Comparison of ENCODE assay signal across 8 cellular contexts in the genomic region with DNA sequence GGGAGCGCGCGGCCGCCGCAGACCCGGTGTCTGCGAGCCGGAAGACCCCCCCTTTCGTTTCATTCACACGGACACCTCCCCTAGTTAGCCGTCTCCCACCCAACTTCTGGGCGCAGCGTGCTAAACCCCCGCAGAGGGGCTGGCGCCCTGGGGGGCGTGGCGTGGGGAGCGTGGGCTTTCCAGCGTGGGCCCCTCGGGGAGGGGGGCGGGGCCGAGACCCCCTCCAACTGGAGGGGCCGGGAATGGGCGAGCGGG. TPM values are rescaled to one million over a fixed set of nuclear protein-coding genes. Genes with fewer than 3 reads are reported as not detected.
DNase-seq lines count a peak whose midpoint lies in the region; ATAC-seq and TF ChIP-seq lines count a peak whose summit lies in the region.

No MANE protein-coding gene starts in this region.

- H3K4me3 Mint-ChIP-seq in IgD-negative memory B cell: peak overlapping the region; percentile 69 to 88 (median 83)
- peak overlapping the region; percentile 39 to 86 (median 61) for H3K4me3 Mint-ChIP-seq in naive thymus-derived CD4-positive, alpha-beta T cell

- peak overlapping the region in 1 of 59 donors; percentile 9 for H3K27ac ChIP-seq in dorsolateral prefrontal cortex
- H3K27ac ChIP-seq in naive thymus-derived CD4-positive, alpha-beta T cell (ENCODE audit: low read depth, low read length): no peak overlapping the region

- POLR2A ChIA-PET in naive thymus-derived CD4-positive, alpha-beta T cell (lab: Charles Lee): no interaction called here

- H3K9me3 ChIP-seq in naive thymus-derived CD4-positive, alpha-beta T cell (ENCODE audit: control insufficient read depth in 2 of 3, low read length in 3 of 3): no peaks in the 10 kb centered on the region

- intact Hi-C loops in dorsolateral prefrontal cortex (cut with DNase I): loop anchor here in 1 of 2 donors (5.0 kb wide), 1 partner anchor 35 kb away; no protein-coding TSS in a partner anchor
- intact Hi-C loops in naive thymus-derived CD4-positive, alpha-beta T cell (cut with micrococcal nuclease): loop anchor here (2.0 to 10.0 kb wide), 3 partner anchors 158 to 190 kb away; a partner anchor contains a TSS

- CTCF ChIA-PET in naive thymus-derived CD4-positive, alpha-beta T cell (lab: Charles Lee): no interaction called here

- peaks cover 0 to 14% (median 0%) of the 10 kb centered on the region in 45 donors for H3K27me3 ChIP-seq in dorsolateral prefrontal cortex
- H3K27me3 ChIP-seq in naive thymus-derived CD4-positive, alpha-beta T cell (ENCODE audit: control insufficient read depth in 2 of 2, insufficient read depth in 2 of 2, low read length in 2 of 2): peaks cover 3 to 9% of the 10 kb centered on the region in 2 donors

- no peaks in the 10 kb centered on the region for H3K36me3 Mint-ChIP-seq in IgD-negative memory B cell
- H3K36me3 Mint-ChIP-seq in naive thymus-derived CD4-positive, alpha-beta T cell: peaks cover 0 to 5% (median 0%) of the 10 kb centered on the region in 5 donors

- no peak for ATAC-seq in naive thymus-derived CD4-positive, alpha-beta T cell

- H3K36me3 ChIP-seq in naive thymus-derived CD4-positive, alpha-beta T cell (ENCODE audit: control insufficient read depth in 2 of 3, insufficient read depth in 3 of 3, low read length in 3 of 3): no peaks in the 10 kb centered on the region

- peaks cover 34% of the 10 kb centered on the region for H3K27me3 Mint-ChIP-seq in IgD-negative memory B cell
- H3K27me3 Mint-ChIP-seq in naive thymus-derived CD4-positive, alpha-beta T cell: peaks cover 44 to 78% (median 61%) of the 10 kb centered on the region in 5 donors

- H3K4me3 ChIP-seq in AG10803 (ENCODE audit: low read length): peak overlapping the region; percentile 57
- peak overlapping the region; percentile 44 to 85 (median 71) for H3K4me3 ChIP-seq in dorsolateral prefrontal cortex
- peak overlapping the region; percentile 35 for H3K4me3 ChIP-seq in naive thymus-derived CD4-positive, alpha-beta T cell (ENCODE audit: low read length)

- no peak overlapping the region for H3K27ac Mint-ChIP-seq in IgD-negative memory B cell
- H3K27ac Mint-ChIP-seq in naive thymus-derived CD4-positive, alpha-beta T cell: no peak overlapping the region

- H3K4me1 ChIP-seq in naive thymus-derived CD4-positive, alpha-beta T cell (ENCODE audit: control insufficient read depth in 2 of 2, insufficient read depth in 2 of 2, low read length in 2 of 2): peaks cover 0 to 8% of the 10 kb centered on the region in 2 donors

- peaks cover 0 to 2% (median 0%) of the 10 kb centered on the region in 3 donors for H3K9me3 Mint-ChIP-seq in IgD-negative memory B cell
- no peaks in the 10 kb centered on the region for H3K9me3 Mint-ChIP-seq in naive thymus-derived CD4-positive, alpha-beta T cell

- no peak for DNase-seq in AG10803 (ENCODE audit: low read depth)
- no peak for DNase-seq in dorsolateral prefrontal cortex
- DNase-seq in naive thymus-derived CD4-positive, alpha-beta T cell: no peak
- no peak for DNase-seq in stimulated activated CD4-positive, alpha-beta T cell treated with anti-CD3 and anti-CD28 coated beads, Interleukin-15, amount 100 ng/mL, for 24 hours
- no peak for DNase-seq in NCI-H2107 (lab: John Stamatoyannopoulos, UW)
- no peak for DNase-seq in GM19238 (ENCODE audit: insufficient read length, low spot score)
- no peak for DNase-seq in SHP77 (lab: John Stamatoyannopoulos, UW)

- H3K4me1 Mint-ChIP-seq in IgD-negative memory B cell: peaks cover 10 to 20% (median 19%) of the 10 kb centered on the region in 3 donors
- H3K4me1 Mint-ChIP-seq in naive thymus-derived CD4-positive, alpha-beta T cell: peaks cover 13 to 27% (median 25%) of the 10 kb centered on the region in 7 donors

- TF ChIP-seq CTCF in AG10803 (conservative IDR thresholded peaks at IDR 0.05; ENCODE audit: low read length) (no peak), dorsolateral prefrontal cortex (IDR thresholded peaks at IDR 0.05 in 54 of 56, conservative IDR thresholded peaks at IDR 0.05 in 2 of 56; ENCODE audit: low read depth in 1 of 56, partially characterized antibody in 56 of 56) (no peak)

RNA-seq across cellular contexts. Expression of a gene that starts 1.1 kb away (rescaled TPM):
- polyA plus RNA-seq in IgD-negative memory B cell: 0.06 TPM
- 1 to 10 TPM; 1.1 to 5.9 (median 2.2) TPM for total RNA-seq in dorsolateral prefrontal cortex
- under 1 TPM; 0.05 to 0.19 (median 0.10) TPM for total RNA-seq in naive thymus-derived CD4-positive, alpha-beta T cell
- under 1 TPM in 1 of 2 donors, not detected in 1; 0.04 TPM for polyA plus RNA-seq in naive thymus-derived CD4-positive, alpha-beta T cell
